8 cellular contexts compared by ENCODE assay signal in genomic region chr3:67790043-67790442, GRCh38.
DNase-seq lines count a peak whose midpoint lies in the region; ATAC-seq and TF ChIP-seq lines count a peak whose summit lies in the region.

No MANE protein-coding gene starts in this region.

- no peaks in the 10 kb centered on the region for H3K9me3 ChIP-seq in Loucy (ENCODE audit: insufficient read depth, low read depth, low read length)
- H3K9me3 ChIP-seq in naive thymus-derived CD4-positive, alpha-beta T cell (ENCODE audit: control insufficient read depth in 2 of 3, low read length in 3 of 3), result no peaks in the 10 kb centered on the region

- no peaks in the 10 kb centered on the region for H3K36me3 ChIP-seq in Loucy (ENCODE audit: insufficient read depth, low read length)
- H3K36me3 ChIP-seq in naive thymus-derived CD4-positive, alpha-beta T cell (ENCODE audit: control insufficient read depth in 2 of 3, insufficient read depth in 3 of 3, low read length in 3 of 3), result no peaks in the 10 kb centered on the region

- H3K27me3 Mint-ChIP-seq in naive thymus-derived CD4-positive, alpha-beta T cell, result peaks cover 0 to 7% (median 0%) of the 10 kb centered on the region in 5 donors

- H4K20me1 ChIP-seq in Loucy (ENCODE audit: insufficient read depth, low read length, poor library complexity, severe bottlenecking), result no peaks in the 10 kb centered on the region

- intact Hi-C loops in naive thymus-derived CD4-positive, alpha-beta T cell (cut with micrococcal nuclease), result loop anchor here (1.0 to 5.0 kb wide), 9 partner anchors 139 to 1086 kb away; no protein-coding TSS in a partner anchor

- peaks cover 6 to 23% (median 15%) of the 10 kb centered on the region in 7 donors for H3K4me1 Mint-ChIP-seq in naive thymus-derived CD4-positive, alpha-beta T cell

- H3K4me3 ChIP-seq in GM12864 (ENCODE audit: low read depth, low read length) (no peak overlapping the region), Loucy (ENCODE audit: low read length, poor library complexity, severe bottlenecking) (no peak overlapping the region)
- H3K4me3 ChIP-seq in naive thymus-derived CD4-positive, alpha-beta T cell (ENCODE audit: low read length), result no peak overlapping the region

- H3K36me3 Mint-ChIP-seq in naive thymus-derived CD4-positive, alpha-beta T cell, result peaks cover 6 to 18% (median 14%) of the 10 kb centered on the region in 5 donors

- no peaks in the 10 kb centered on the region for H3K79me2 ChIP-seq in Loucy (ENCODE audit: insufficient read depth, low read length)

- peak; percentile 78 for ATAC-seq in naive thymus-derived CD4-positive, alpha-beta T cell
- no peak for ATAC-seq in HG02981 (IDR thresholded peaks at IDR 0.05; ENCODE audit: unreplicated experiment)

- no peak overlapping the region for H3K9ac ChIP-seq in Loucy (ENCODE audit: low read depth, low read length, poor library complexity, severe bottlenecking)

- H3K4me2 ChIP-seq in Loucy (ENCODE audit: low read depth, low read length, poor library complexity, severe bottlenecking), result no peak overlapping the region

- no peaks in the 10 kb centered on the region for H3K4me1 ChIP-seq in Loucy (ENCODE audit: insufficient read depth, low read length, poor library complexity, severe bottlenecking)
- peaks cover 0 to 9% of the 10 kb centered on the region in 2 donors for H3K4me1 ChIP-seq in naive thymus-derived CD4-positive, alpha-beta T cell (ENCODE audit: control insufficient read depth in 2 of 2, insufficient read depth in 2 of 2, low read length in 2 of 2)

- TF ChIP-seq CTCF in GM12864 (IDR thresholded peaks at IDR 0.05; ENCODE audit: low read depth, low read length, missing control alignments), result peak; percentile 81
- TF ChIP-seq CTCF in Loucy (conservative IDR thresholded peaks at IDR 0.05; ENCODE audit: low read length), result peak; percentile 85

- POLR2A ChIA-PET in naive thymus-derived CD4-positive, alpha-beta T cell (lab: Charles Lee), result interaction anchor here (1.4 kb wide), 1 partner anchor 10 kb away, joined by 4 read pairs; no protein-coding TSS in a partner anchor

- no peaks in the 10 kb centered on the region for H3F3A ChIP-seq in Loucy (ENCODE audit: low read depth)

- no peaks in the 10 kb centered on the region for H3K9me2 ChIP-seq in Loucy (replicated peaks; ENCODE audit: low read depth, low read length)

- peak overlapping the region in 3 of 10 donors; percentile 3 to 19 (median 19) for H3K4me3 Mint-ChIP-seq in naive thymus-derived CD4-positive, alpha-beta T cell

- DNase-seq in GM12864 (ENCODE audit: low read depth) (peak; percentile 31), H4 (ENCODE audit: low spot score) (peak; percentile 3), substantia nigra (lab: John Stamatoyannopoulos, UW) (peak in 26 of 49 donors; percentile 1 to 40 (median 10))
- DNase-seq in activated CD4-positive, alpha-beta T cell treated with anti-CD3 and anti-CD28 coated beads for 4 hours, result peak; percentile 44 to 64
- peak; percentile 41 for DNase-seq in effector CD8-positive, alpha-beta T cell (lab: John Stamatoyannopoulos, UW)
- DNase-seq in naive thymus-derived CD4-positive, alpha-beta T cell, result peak; percentile 17 to 75 (median 61)

- H2AFZ ChIP-seq in Loucy (ENCODE audit: low read length), result no peak overlapping the region

- peak overlapping the region in 1 of 9 donors; percentile 3 for H3K27ac Mint-ChIP-seq in naive thymus-derived CD4-positive, alpha-beta T cell

- CTCF ChIA-PET in naive thymus-derived CD4-positive, alpha-beta T cell (lab: Charles Lee), result interaction anchor here (0.6 to 3.1 kb wide), 25 partner anchors 10 to 878 kb away, joined by 3 to 29 read pairs (median 4); partner anchors contain the start of gene SUCLG2

- H3K27me3 ChIP-seq in Loucy (ENCODE audit: insufficient read depth, low read length, poor library complexity, severe bottlenecking), result no peaks in the 10 kb centered on the region
- no peaks in the 10 kb centered on the region for H3K27me3 ChIP-seq in naive thymus-derived CD4-positive, alpha-beta T cell (ENCODE audit: control insufficient read depth in 2 of 2, insufficient read depth in 2 of 2, low read length in 2 of 2)

- H3K27ac ChIP-seq in naive thymus-derived CD4-positive, alpha-beta T cell (ENCODE audit: low read depth, low read length), result no peak overlapping the region
- H3K27ac ChIP-seq in substantia nigra (ENCODE audit: low read depth, low read length, poor library complexity, severe bottlenecking), result no peak overlapping the region

- peaks cover 7 to 21% (median 11%) of the 10 kb centered on the region in 11 donors for H3K9me3 Mint-ChIP-seq in naive thymus-derived CD4-positive, alpha-beta T cell

Comparison
In these comparisons a context has a peak if more than half of its experiments do, and no peak if none do; other contexts are left out.
1. DNase-seq: peak in every context shown above with its lines; median percentile 61 in naive thymus-derived CD4-positive, alpha-beta T cell; 54 in activated CD4-positive, alpha-beta T cell treated with anti-CD3 and anti-CD28 coated beads for 4 hours; 41 in effector CD8-positive, alpha-beta T cell; 31 in GM12864; 10 in substantia nigra; 3 in H4.